Comparison of ENCODE assay signal across 17 cellular contexts in the genomic region with DNA sequence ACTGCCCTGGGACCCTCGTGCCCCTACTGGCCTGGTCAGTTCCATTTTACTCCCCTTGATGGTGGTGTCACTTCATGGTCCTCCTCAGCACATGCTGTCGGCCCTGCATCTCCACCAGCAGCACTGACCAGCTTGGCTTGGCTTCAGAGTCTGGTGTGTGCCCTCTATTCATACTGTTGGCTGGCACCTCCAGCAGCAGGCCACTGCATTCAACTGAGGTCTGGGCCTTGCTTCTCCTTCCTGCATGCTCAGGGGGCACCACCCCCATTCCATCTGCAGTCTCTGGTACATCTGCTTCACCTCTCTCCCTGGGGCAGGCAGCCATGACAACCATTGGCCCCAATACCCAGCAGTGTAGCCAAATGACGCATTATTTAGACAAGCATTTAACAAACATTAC.
DNase-seq lines count a peak whose midpoint lies in the region; ATAC-seq lines count a peak whose summit lies in the region.
"Had no signal": no experiment of that assay in that cellular context is flagged by ENCODE, and none has a peak within 500 bp of the region (broad histone marks: within the 10 kb centered on the region; RNA-seq: fewer than 3 reads in every experiment).

No MANE protein-coding gene starts in this region.

- H3K4me1 Mint-ChIP-seq in activated CD8-positive, alpha-beta T cell treated with anti-CD3 and anti-CD28 coated beads, Interleukin-2, amount 10 ng/mL, durations not matched to agents 7 days and 5 days (ENCODE audit: low read depth) = no peaks in the 10 kb centered on the region

- no peak for ATAC-seq in activated CD8-positive, alpha-beta T cell treated with anti-CD3 and anti-CD28 coated beads, Interleukin-2, amount 10 ng/mL, durations not matched to agents 7 days and 5 days
- no peak for ATAC-seq in HG03045 (IDR thresholded peaks at IDR 0.05; ENCODE audit: unreplicated experiment)
- ATAC-seq in GM21737 (IDR thresholded peaks at IDR 0.05; ENCODE audit: unreplicated experiment) = no peak
- ATAC-seq: CD8-positive, alpha-beta T cell had no signal

- H3K4me3 Mint-ChIP-seq in activated CD8-positive, alpha-beta T cell treated with anti-CD3 and anti-CD28 coated beads, Interleukin-2, amount 10 ng/mL, durations not matched to agents 7 days and 5 days = no peak overlapping the region
- H3K4me3 Mint-ChIP-seq: CD8-positive, alpha-beta T cell had no signal

- DNase-seq in amygdala (lab: John Stamatoyannopoulos, UW) (peak in 31 of 56 donors; percentile 4 to 80 (median 33)), globus pallidus (ENCODE audit: low spot score) (peak; percentile 56), mucosa of gallbladder (ENCODE audit: low spot score) (peak; percentile 34), mesenteric fat pad (ENCODE audit: low spot score) (no peak)
- DNase-seq in activated CD8-positive, alpha-beta T cell treated with anti-CD3 and anti-CD28 coated beads, Interleukin-2, amount 10 ng/mL, durations not matched to agents 7 days and 5 days = no peak
- DNase-seq: CD8-positive, alpha-beta T cell; GDM1; Karpas-422; MV-4-11; NCI-H1105 treated with DMSO at 0.1 percent for 48 hours; NCI-H2029 treated with DMSO at 0.1 percent for 48 hours; NCI-H345; NCI-H526 treated with DMSO at 0.1 percent for 48 hours; OCI-M1; SJCRH30 had no signal

- no peaks in the 10 kb centered on the region for H3K36me3 Mint-ChIP-seq in activated CD8-positive, alpha-beta T cell treated with anti-CD3 and anti-CD28 coated beads, Interleukin-2, amount 10 ng/mL, durations not matched to agents 7 days and 5 days (ENCODE audit: low read depth)
- H3K36me3 Mint-ChIP-seq: CD8-positive, alpha-beta T cell had no signal

- POLR2A ChIA-PET in activated CD8-positive, alpha-beta T cell treated with anti-CD3 and anti-CD28 coated beads, Interleukin-2, amount 10 ng/mL, durations not matched to agents 7 days and 5 days (lab: Charles Lee) = no interaction called here

- no peak overlapping the region for H3K27ac Mint-ChIP-seq in activated CD8-positive, alpha-beta T cell treated with anti-CD3 and anti-CD28 coated beads, Interleukin-2, amount 10 ng/mL, durations not matched to agents 7 days and 5 days
- H3K27ac Mint-ChIP-seq: CD8-positive, alpha-beta T cell had no signal

- H3K9me3 Mint-ChIP-seq in activated CD8-positive, alpha-beta T cell treated with anti-CD3 and anti-CD28 coated beads, Interleukin-2, amount 10 ng/mL, durations not matched to agents 7 days and 5 days (ENCODE audit: insufficient read depth) = no peaks in the 10 kb centered on the region
- H3K9me3 Mint-ChIP-seq: CD8-positive, alpha-beta T cell had no signal

- no peaks in the 10 kb centered on the region for H3K27me3 Mint-ChIP-seq in activated CD8-positive, alpha-beta T cell treated with anti-CD3 and anti-CD28 coated beads, Interleukin-2, amount 10 ng/mL, durations not matched to agents 7 days and 5 days (ENCODE audit: low read depth)

- CTCF ChIA-PET in activated CD8-positive, alpha-beta T cell treated with anti-CD3 and anti-CD28 coated beads, Interleukin-2, amount 10 ng/mL, durations not matched to agents 7 days and 5 days (lab: Charles Lee) = no interaction called here

Comparison
In these comparisons a context has a peak if more than half of its experiments do, and no peak if none do; other contexts are left out.
1. DNase-seq: peak in amygdala (31 of 56), globus pallidus (single experiment) and mucosa of gallbladder (single experiment); none in activated CD8-positive, alpha-beta T cell treated with anti-CD3 and anti-CD28 coated beads, Interleukin-2, amount 10 ng/mL, durations not matched to agents 7 days and 5 days (single experiment) and mesenteric fat pad (single experiment).